In the genomic region with DNA sequence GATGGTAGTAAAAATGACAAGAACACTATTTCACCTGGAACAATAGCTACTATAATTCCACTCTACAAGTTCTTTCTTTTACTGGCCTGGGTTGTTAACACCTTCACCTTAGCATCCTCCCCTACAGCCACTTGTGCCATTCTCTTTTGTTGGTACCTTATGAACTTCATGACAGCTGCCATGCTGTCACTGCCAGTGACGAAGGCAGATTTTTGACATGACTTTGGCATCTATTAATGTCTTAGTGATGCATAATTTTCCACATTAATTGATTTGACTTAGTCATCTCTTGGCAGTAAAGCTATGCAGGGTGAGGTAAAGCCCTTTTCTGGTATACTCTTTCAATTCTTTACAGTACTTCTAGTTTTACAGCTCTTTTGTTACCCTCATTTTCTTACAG, we compare ENCODE assay signal across 19 cellular contexts.
DNase-seq lines count a peak whose midpoint lies in the region; ATAC-seq and TF ChIP-seq lines count a peak whose summit lies in the region.
"Had no signal": no experiment of that assay in that cellular context is flagged by ENCODE, and none has a peak within 500 bp of the region (broad histone marks: within the 10 kb centered on the region; RNA-seq: fewer than 3 reads in every experiment).

No MANE protein-coding gene starts in this region.

- H3K36me3 ChIP-seq in IMR-90 (ENCODE audit: control insufficient read depth, insufficient read depth, low read length): no peaks in the 10 kb centered on the region
- H3K36me3 ChIP-seq: MG63, Peyer's patch had no signal

- CTCF ChIA-PET in Calu3 (lab: Charles Lee) (interaction anchor here (1.3 kb wide), 1 partner anchor 57 kb away, joined by 3 read pairs; no protein-coding TSS in a partner anchor), IMR-90 (lab: Yijun Ruan, JAX) (interaction anchor here (0.6 kb wide), 1 partner anchor 74 kb away, joined by 3 read pairs; no protein-coding TSS in a partner anchor)

- BruUV-seq in Calu3 (replicated peaks; lab: Mats Ljungman, UMichigan): no TSS peak
- no TSS peak for BruUV-seq in IMR-90 (replicated peaks; lab: Mats Ljungman, UMichigan)

- H2AK5ac ChIP-seq in IMR-90 (ENCODE audit: low read depth, low read length): no peak overlapping the region

- H3K9me1 ChIP-seq in IMR-90 (ENCODE audit: insufficient read depth, low read length): peaks cover 2% of the 10 kb centered on the region; the same call in 1 of the 2 replicates

- DNase-seq in Calu3 (peak; percentile 2), IMR-90 (no peak), astrocyte of the hippocampus (ENCODE audit: low read depth, low spot score) (peak; percentile 31), lung microvascular endothelial cell (ENCODE audit: low read depth in 2 of 2) (peak; percentile 17 to 55), NCI-H524 (lab: John Stamatoyannopoulos, UW) (no peak), NCI-H774 (lab: John Stamatoyannopoulos, UW) (no peak)
- DNase-seq in activated CD4-positive, alpha-beta T cell treated with anti-CD3 and anti-CD28 coated beads for 48 hours: no peak
- DNase-seq: COR-L47, HCEC 1CT, MG63, NCI-H1105, NCI-H1930, NCI-H526, Peyer's patch, SHP77 treated with DMSO at 0.1 percent for 48 hours had no signal

- in situ Hi-C loops in IMR-90 (cut with MboI; ENCODE audit: low sequenced_read_pairs): no loop called here

- no peak for TF ChIP-seq POLR2A in IMR-90 (IDR thresholded peaks at IDR 0.05; ENCODE audit: low read depth, low read length)

- H3K4me1 Mint-ChIP-seq in Calu3 (ENCODE audit: low read depth, unreplicated experiment): peaks cover 21% of the 10 kb centered on the region

- no peak overlapping the region for H3K9ac ChIP-seq in IMR-90 (ENCODE audit: low read depth, low read length)
- H3K9ac ChIP-seq: KMS-11 had no signal

- H4K91ac ChIP-seq in IMR-90 (ENCODE audit: insufficient read depth, low read depth, low read length): no peak overlapping the region

- H3K27me3 Mint-ChIP-seq in Calu3 (ENCODE audit: unreplicated experiment): no peaks in the 10 kb centered on the region

- no peak overlapping the region for H3K56ac ChIP-seq in IMR-90 (ENCODE audit: extremely low read depth, insufficient read depth, low read length)

- peaks cover 4% of the 10 kb centered on the region; the same call in 1 of the 2 replicates for H4K20me1 ChIP-seq in IMR-90 (ENCODE audit: insufficient read depth, low read length)

- H3K14ac ChIP-seq in IMR-90 (replicated peaks; ENCODE audit: low read depth, low read length): no peak overlapping the region

- peaks cover 10% of the 10 kb centered on the region for H3K36me3 Mint-ChIP-seq in Calu3 (ENCODE audit: insufficient read depth, unreplicated experiment)

- H3K9me3 ChIP-seq in IMR-90 (ENCODE audit: control insufficient read depth, insufficient read depth, low read length): no peaks in the 10 kb centered on the region
- H3K9me3 ChIP-seq: MG63, Peyer's patch had no signal

- H3K4me3 Mint-ChIP-seq in Calu3 (ENCODE audit: low read depth, unreplicated experiment): no peak overlapping the region

- H2BK20ac ChIP-seq in IMR-90 (ENCODE audit: low read depth, low read length): no peak overlapping the region

- H4K5ac ChIP-seq in IMR-90 (ENCODE audit: low read depth, low read length): no peak overlapping the region

- no peak overlapping the region for H3K18ac ChIP-seq in IMR-90 (ENCODE audit: low read depth, low read length)

- peak overlapping the region; percentile 73 for H3K27ac Mint-ChIP-seq in Calu3 (ENCODE audit: unreplicated experiment)

- no peaks in the 10 kb centered on the region for H3K9me3 Mint-ChIP-seq in Calu3 (ENCODE audit: low read depth, unreplicated experiment)

- intact Hi-C loops in Calu3 (cut with micrococcal nuclease; ENCODE audit: unreplicated experiment): loop anchor here (5.0 kb wide), 1 partner anchor 57 kb away; no protein-coding TSS in a partner anchor
- intact Hi-C loops in IMR-90 (cut with micrococcal nuclease): no loop called here

- no peak for TF ChIP-seq RAD21 in IMR-90 (IDR thresholded peaks at IDR 0.05; ENCODE audit: low read length)

- no peak overlapping the region for H3K23ac ChIP-seq in IMR-90 (ENCODE audit: low read depth, low read length)

- peaks cover 7% of the 10 kb centered on the region for H3K4me1 ChIP-seq in IMR-90 (ENCODE audit: control insufficient read depth, insufficient read depth, low read length)
- H3K4me1 ChIP-seq: Peyer's patch had no signal

- TF ChIP-seq CTCF in Calu3 (IDR thresholded peaks at IDR 0.05; ENCODE audit: unreplicated experiment) (no peak), IMR-90 (conservative IDR thresholded peaks at IDR 0.05; ENCODE audit: low read depth, low read length) (no peak)

- H2BK5ac ChIP-seq in IMR-90 (ENCODE audit: low read depth, low read length, poor library complexity, severe bottlenecking): peak overlapping the region; percentile 61

- ATAC-seq in IMR-90 (ENCODE audit: low read depth): no peak
- ATAC-seq: A549, GM12878 had no signal

- H3K4me3 ChIP-seq in IMR-90 (ENCODE audit: insufficient read depth, low read depth, low read length): no peak overlapping the region
- H3K4me3 ChIP-seq: A549, GM12878, MG63, Peyer's patch had no signal

- no peak overlapping the region for H2AFZ ChIP-seq in IMR-90 (replicated peaks; ENCODE audit: low read length, poor library complexity)

- H3K79me1 ChIP-seq in IMR-90 (ENCODE audit: low read depth in 1 of 2, low read length in 2 of 2): peaks cover 22 to 34% of the 10 kb centered on the region in 2 experiments

- no peak overlapping the region for H2BK15ac ChIP-seq in IMR-90 (ENCODE audit: low read depth, low read length)

- no peak overlapping the region for H3K27ac ChIP-seq in IMR-90 (ENCODE audit: insufficient read depth, low read length)
- H3K27ac ChIP-seq: A549, C4-2B, KMS-11, Peyer's patch had no signal

- H3K4me2 ChIP-seq in IMR-90 (ENCODE audit: low read depth, low read length): no peak overlapping the region
- H3K4me2 ChIP-seq: A549, KMS-11 had no signal

- dilution Hi-C loops in IMR-90 (cut with HindIII; ENCODE audit: low sequenced_read_pairs, unreplicated experiment): no loop called here

- H2BK120ac ChIP-seq in IMR-90 (ENCODE audit: low read depth, low read length): peak overlapping the region; percentile 13; the same call in 1 of the 2 replicates

- no CpG with 5 or more reads among the region's 1 CpG for WGBS in IMR-90 (ENCODE audit: extremely low coverage in 2 of 2, insufficient read length in 1 of 2), 2 experiments

- no peaks in the 10 kb centered on the region for H3K27me3 ChIP-seq in IMR-90 (ENCODE audit: control insufficient read depth, insufficient read depth, low read length)
- H3K27me3 ChIP-seq: MG63, Peyer's patch had no signal

- peak overlapping the region; percentile 65 for H3K4ac ChIP-seq in IMR-90 (ENCODE audit: low read depth, low read length)

- H4K8ac ChIP-seq in IMR-90 (ENCODE audit: low read depth in 2 of 2, low read length in 2 of 2): peak overlapping the region in 1 of 2 experiments; percentile 19; a peak in 1 of 4 replicates

- H2AK9ac ChIP-seq in IMR-90 (replicated peaks; ENCODE audit: low read depth, low read length, poor library complexity): no peak overlapping the region

- POLR2A ChIA-PET in IMR-90 (lab: Charles Lee; ENCODE audit: unreplicated experiment): no interaction called here

TF ChIP-seq in IMR-90, 13 proteins besides CTCF, POLR2A, EP300 and RAD21:
- TF ChIP-seq MXI1 (IDR thresholded peaks at IDR 0.05; ENCODE audit: borderline replicate concordance, low read depth, low read length): no peak
TF ChIP-seq in IMR-90: peak in this region for 0.

Comparison
In these comparisons a context has a peak if more than half of its experiments do, and no peak if none do; other contexts are left out.
1. DNase-seq: peak in Calu3 (single experiment), astrocyte of the hippocampus (single experiment) and lung microvascular endothelial cell (2 of 2); none in IMR-90 (single experiment), NCI-H524 (0 of 2), activated CD4-positive, alpha-beta T cell treated with anti-CD3 and anti-CD28 coated beads for 48 hours (single experiment) and NCI-H774 (single experiment).